In genomic region chr9:91192785-91193657, GRCh38 we compare ENCODE assay signal across 8 cellular contexts.
DNase-seq lines count a peak whose midpoint lies in the region; ATAC-seq and TF ChIP-seq lines count a peak whose summit lies in the region.

No MANE protein-coding gene starts in this region.

- CTCF ChIA-PET in HEK293T (lab: Yijun Ruan, JAX), result no interaction called here

- H3K27me3 ChIP-seq in layer of hippocampus (ENCODE audit: control insufficient read depth, insufficient read depth, low read length), result no peaks in the 10 kb centered on the region

- DNase-seq in EL (peak; percentile 99), HEK293T (ENCODE audit: extremely low spot score) (peak; percentile 73), NCI-H2107 treated with DMSO at 0.1 percent for 48 hours (lab: John Stamatoyannopoulos, UW; ENCODE audit: unreplicated experiment) (peak; percentile 12), cortex of kidney (lab: John Stamatoyannopoulos, UW) (no peak)
- peak; percentile 89 for DNase-seq in stimulated activated CD4-positive, alpha-beta T cell treated with anti-CD3 and anti-CD28 coated beads, Interleukin-15, amount 100 ng/mL, for 24 hours

- ATAC-seq in activated CD4-positive, CD25-positive, alpha-beta regulatory T cell treated with anti-CD3 and anti-CD28 coated beads, Interleukin-2, amount 50 U/mL, for 24 hours, result peak; percentile 82 to 86

- POLR2A ChIA-PET in HEK293T (lab: Yijun Ruan, JAX), result interaction anchor here (0.7 kb wide), 1 partner anchor 20 kb away, joined by 3 read pairs; no protein-coding TSS in a partner anchor

- peak overlapping the region; percentile 88 for H3K27ac ChIP-seq in cingulate gyrus (ENCODE audit: low read depth, low read length)
- H3K27ac ChIP-seq in layer of hippocampus (ENCODE audit: low read depth, low read length), result peak overlapping the region; percentile 80

TF ChIP-seq in HEK293T, 16 proteins besides CTCF, POLR2A, EP300 and RAD21:
- no peak for TF ChIP-seq SP1 (IDR thresholded peaks at IDR 0.05)
- TF ChIP-seq BHLHE40 (IDR thresholded peaks at IDR 0.05; ENCODE audit: borderline replicate concordance), result no peak
- TF ChIP-seq FOXA1 (IDR thresholded peaks at IDR 0.05), result no peak
- TF ChIP-seq HDGF (IDR thresholded peaks at IDR 0.05; ENCODE audit: borderline replicate concordance), result no peak
